1 cellular context compared by ENCODE assay signal in genomic region chr5:95644351-95645042, GRCh38.
TF ChIP-seq lines count a peak whose summit lies in the region.

No MANE protein-coding gene starts in this region.

TF ChIP-seq in HEK293, 187 proteins besides CTCF, POLR2A, EP300 and RAD21 (continued from another document):
- TF ChIP-seq ZEB2 (tag by site-specific recombination; IDR thresholded peaks at IDR 0.05): peak; percentile 82
- TF ChIP-seq ZNF530 (tag by site-specific recombination; IDR thresholded peaks at IDR 0.05; ENCODE audit: low read depth): no peak
- TF ChIP-seq SCRT2 (tag by site-specific recombination; IDR thresholded peaks at IDR 0.05): 0 out of 2 replicates have a peak, but pooled peaks have one; percentile 41
- TF ChIP-seq ZBTB44 (tag by site-specific recombination; IDR thresholded peaks at IDR 0.05): 0 out of 2 replicates have a peak, but pooled peaks have one; percentile 28
- peak; percentile 94 for TF ChIP-seq PRDM1 (tag by site-specific recombination; IDR thresholded peaks at IDR 0.05)
- 0 out of 2 replicates have a peak, but pooled peaks have one; percentile 13 for TF ChIP-seq ZNF660 (tag by site-specific recombination; IDR thresholded peaks at IDR 0.05)
- TF ChIP-seq ZNF335 (tag by site-specific recombination; conservative IDR thresholded peaks at IDR 0.05): 0 out of 2 replicates have a peak, but pooled peaks have one; percentile 22
- TF ChIP-seq ZNF654 (tag by site-specific recombination; IDR thresholded peaks at IDR 0.05; ENCODE audit: low read depth): peak; percentile 98
- TF ChIP-seq ZSCAN4 (tag by site-specific recombination; IDR thresholded peaks at IDR 0.05): peak; percentile 74
- 0 out of 2 replicates have a peak, but pooled peaks have one; percentile 72 for TF ChIP-seq ZNF2 (tag by site-specific recombination; IDR thresholded peaks at IDR 0.05)
